16 cellular contexts compared by ENCODE assay signal in the genomic region with DNA sequence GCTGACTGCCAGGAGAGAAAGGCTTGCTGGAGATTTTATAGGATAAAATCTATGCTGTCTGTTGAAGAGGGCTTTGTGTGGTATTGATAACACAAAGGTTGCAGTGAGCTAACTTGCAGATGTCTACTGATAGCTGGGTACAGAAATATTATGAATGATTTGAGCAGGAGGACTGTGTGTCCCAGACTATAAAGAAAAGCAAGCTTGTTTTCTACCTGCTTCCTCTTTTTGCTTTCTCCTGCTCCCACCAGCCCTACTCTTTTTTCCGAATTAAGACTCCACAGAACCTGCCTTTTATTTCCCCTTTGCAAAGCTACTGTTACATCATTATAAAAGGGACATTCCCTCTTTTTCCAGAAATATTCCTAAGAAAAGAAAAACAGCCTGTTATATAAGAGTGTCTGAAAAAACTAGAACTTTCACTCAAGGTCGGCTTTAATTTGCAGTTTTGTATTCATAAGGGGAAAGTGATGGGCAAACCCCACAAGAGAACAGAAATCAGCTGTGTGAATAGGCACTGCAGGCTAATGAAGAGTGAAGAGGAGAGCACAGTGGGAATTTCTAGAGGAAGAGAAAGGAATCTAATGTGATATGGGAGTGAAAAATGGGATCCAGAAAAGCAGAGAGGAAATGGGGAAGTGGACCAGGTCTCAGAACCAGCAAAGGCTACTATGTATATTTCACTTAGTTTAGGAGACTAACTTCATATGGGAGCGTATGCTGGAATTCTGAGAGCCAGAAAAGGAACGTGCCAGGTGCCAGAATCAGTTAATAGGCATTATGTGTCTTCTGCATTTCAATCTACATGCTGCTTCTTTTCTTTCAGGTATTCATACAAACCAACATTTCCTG. TPM values are rescaled to one million over a fixed set of nuclear protein-coding genes. Genes with fewer than 3 reads are reported as not detected.
DNase-seq lines count a peak whose midpoint lies in the region; ATAC-seq and TF ChIP-seq lines count a peak whose summit lies in the region.
"Had no signal": no experiment of that assay in that cellular context is flagged by ENCODE, and none has a peak within 500 bp of the region (broad histone marks: within the 10 kb centered on the region; RNA-seq: fewer than 3 reads in every experiment).

No MANE protein-coding gene starts in this region.

- intact Hi-C loops in spleen (cut with DNase I; ENCODE audit: low total_unique reads): no loop called here

- TF ChIP-seq CTCF in OCI-LY3 (IDR thresholded peaks at IDR 0.05; ENCODE audit: low read depth, low read length): no peak
- no peak for TF ChIP-seq CTCF in spleen (IDR thresholded peaks at IDR 0.05 in 8 of 11, conservative IDR thresholded peaks at IDR 0.05 in 3 of 11)

- ATAC-seq in GM18498 (IDR thresholded peaks at IDR 0.05; ENCODE audit: unreplicated experiment) (peak; percentile 78), GM19455 (IDR thresholded peaks at IDR 0.05; ENCODE audit: unreplicated experiment) (peak; percentile 52), HG02973 (IDR thresholded peaks at IDR 0.05; ENCODE audit: unreplicated experiment) (peak; percentile 58), HG02970 (IDR thresholded peaks at IDR 0.05; ENCODE audit: low FRiP score, unreplicated experiment) (no peak)
- ATAC-seq: foreskin keratinocyte; naive thymus-derived CD4-positive, alpha-beta T cell had no signal

- H3K27ac ChIP-seq in OCI-LY3 (ENCODE audit: low read length) (peak overlapping the region; percentile 64), spleen (no peak overlapping the region)
- H3K27ac ChIP-seq: foreskin keratinocyte, skin epidermis, uterus had no signal

- H3K27me3 ChIP-seq in OCI-LY3 (ENCODE audit: low read depth, low read length) (0 out of 2 replicates have a peak, but pooled peaks cover 7% of the 10 kb centered on the region), spleen (replicated peaks in 1 of 7) (peaks cover 0 to 12% (median 0%) of the 10 kb centered on the region in 7 donors)
- H3K27me3 ChIP-seq: uterus had no signal

- no peak for TF ChIP-seq POLR2A in spleen (IDR thresholded peaks at IDR 0.05)

- peak overlapping the region; percentile 27; the same call in 1 of the 2 replicates for H2AFZ ChIP-seq in OCI-LY3 (ENCODE audit: low read depth, low read length)

- H3K36me3 ChIP-seq in OCI-LY3 (replicated peaks; ENCODE audit: low read depth, low read length) (no peaks in the 10 kb centered on the region), spleen (no peaks in the 10 kb centered on the region)
- H3K36me3 ChIP-seq: uterus had no signal

- peak overlapping the region; percentile 70 for H3K4me2 ChIP-seq in OCI-LY3 (ENCODE audit: low read length)

- H4K20me1 ChIP-seq in OCI-LY3 (ENCODE audit: insufficient read depth, low read length): no peaks in the 10 kb centered on the region

- no peaks in the 10 kb centered on the region for H3K9me3 ChIP-seq in OCI-LY3 (ENCODE audit: insufficient read depth, low read length)
- peaks cover 0 to 4% (median 2%) of the 10 kb centered on the region in 8 donors for H3K9me3 ChIP-seq in spleen
- H3K9me3 ChIP-seq: uterus had no signal

- peak overlapping the region; percentile 31; the same call in 1 of the 2 replicates for H3K9ac ChIP-seq in OCI-LY3 (ENCODE audit: low read length)

- no peaks in the 10 kb centered on the region for H3K79me2 ChIP-seq in OCI-LY3 (ENCODE audit: low read length)

- WGBS in spleen, 5 donors: 37 to 48% (median 42%) methylated on average over 4 of the region's 4 CpGs

- no peak for DNase-seq in GM19240 (ENCODE audit: insufficient read length, low spot score)
- no peak for DNase-seq in HuH-7 (ENCODE audit: low spot score)
- no peak for DNase-seq in spleen
- DNase-seq: DND-41; foreskin keratinocyte; kidney; naive thymus-derived CD4-positive, alpha-beta T cell; NCI-H345; RPMI8226; uterus had no signal

- H3K4me3 ChIP-seq in OCI-LY3 (ENCODE audit: low read length) (peak overlapping the region; percentile 65), spleen (no peak overlapping the region)
- H3K4me3 ChIP-seq: skin epidermis, uterus had no signal

- H3K4me1 ChIP-seq in OCI-LY3 (ENCODE audit: low read length) (peaks cover 42% of the 10 kb centered on the region), spleen (peaks cover 0 to 12% (median 10%) of the 10 kb centered on the region in 6 donors)
- H3K4me1 ChIP-seq: foreskin keratinocyte, uterus had no signal

RNA-seq across cellular contexts. Expression of gene IFNA14, which starts 28.2 kb away (rescaled TPM):
- total RNA-seq in spleen: not detected
- not detected for polyA plus RNA-seq in spleen
- total RNA-seq: foreskin keratinocyte; kidney; naive thymus-derived CD4-positive, alpha-beta T cell; uterus had no signal
- polyA plus RNA-seq: foreskin keratinocyte; naive thymus-derived CD4-positive, alpha-beta T cell had no signal

RNA-seq across cellular contexts. Expression of gene IFNA5, which starts 37.1 kb away (rescaled TPM):
- total RNA-seq in spleen: 1 to 10 TPM in 1 of 7 donors, not detected in 6; 1.2 TPM
- polyA plus RNA-seq in spleen: not detected
- total RNA-seq: foreskin keratinocyte; kidney; naive thymus-derived CD4-positive, alpha-beta T cell had no signal
- polyA plus RNA-seq: foreskin keratinocyte; naive thymus-derived CD4-positive, alpha-beta T cell had no signal

RNA-seq across cellular contexts. Expression of gene IFNA17, which starts 40.0 kb away (rescaled TPM):
- total RNA-seq in spleen: not detected
- not detected for polyA plus RNA-seq in spleen
- total RNA-seq: foreskin keratinocyte; kidney; naive thymus-derived CD4-positive, alpha-beta T cell; uterus had no signal
- polyA plus RNA-seq: foreskin keratinocyte; naive thymus-derived CD4-positive, alpha-beta T cell had no signal

RNA-seq across cellular contexts. Expression of gene IFNA16, which starts 50.9 kb away (rescaled TPM):
- not detected for total RNA-seq in spleen
- polyA plus RNA-seq in spleen: not detected
- total RNA-seq: foreskin keratinocyte; kidney; naive thymus-derived CD4-positive, alpha-beta T cell; uterus had no signal
- polyA plus RNA-seq: foreskin keratinocyte; naive thymus-derived CD4-positive, alpha-beta T cell had no signal
